ENCODE assay signal across 1 cellular context in genomic region chr4:77006753-77007355, GRCh38.
TF ChIP-seq lines count a peak whose summit lies in the region.

No MANE protein-coding gene starts in this region.

TF ChIP-seq in HepG2, 621 proteins besides CTCF, POLR2A, EP300 and RAD21:
- no peak for TF ChIP-seq ZHX1 (CRISPR knock-in tag; IDR thresholded peaks at IDR 0.05; ENCODE audit: low read depth)
- TF ChIP-seq ZNF543 (CRISPR knock-in tag; IDR thresholded peaks at IDR 0.05), result no peak
- no peak for TF ChIP-seq ZNF513 (CRISPR knock-in tag; conservative IDR thresholded peaks at IDR 0.05)
- no peak for TF ChIP-seq PLSCR1 (CRISPR knock-in tag; IDR thresholded peaks at IDR 0.05; ENCODE audit: borderline replicate concordance)
